8 cellular contexts compared by ENCODE assay signal in genomic region chr9:129885670-129886106, GRCh38. TPM values are rescaled to one million over a fixed set of nuclear protein-coding genes. Genes with fewer than 3 reads are reported as not detected.
A peak's percentile ranks its signal among the peaks of the same experiment; 100 is the strongest.
DNase-seq lines count a peak whose midpoint lies in the region; ATAC-seq and TF ChIP-seq lines count a peak whose summit lies in the region.

No MANE protein-coding gene starts in this region.

- H3K27ac ChIP-seq in cingulate gyrus (ENCODE audit: low read depth, low read length) (peak overlapping the region; percentile 78), left lung (peak overlapping the region; percentile 75 to 96)

- TF ChIP-seq CTCF in GM10266 (IDR thresholded peaks at IDR 0.05; ENCODE audit: control insufficient read depth, insufficient read depth, low read depth, missing control alignments) (peak; percentile 95), left lung (IDR thresholded peaks at IDR 0.05) (peak; percentile 90 to 92)

- no peaks in the 10 kb centered on the region for H3K27me3 ChIP-seq in left lung

- H3K4me1 Mint-ChIP-seq in activated CD4-positive, alpha-beta T cell treated with anti-CD3 and anti-CD28 coated beads, Interleukin-2, amount 10 ng/mL, durations not matched to agents 24 days and 14 days = peaks cover 60% of the 10 kb centered on the region

- intact Hi-C loops in activated CD4-positive, alpha-beta T cell treated with anti-CD3 and anti-CD28 coated beads, Interleukin-2, amount 10 ng/mL, durations not matched to agents 24 days and 14 days (cut with micrococcal nuclease) = loop anchor here (2.0 to 10.0 kb wide), 5 partner anchors 17 to 1392 kb away; partner anchors contain the start of genes FAM78A and TOR1A
- intact Hi-C loops in left lung (cut with DNase I) = loop anchor here in 1 of 2 donors (10.0 kb wide), 1 partner anchor 159 kb away; the partner anchor contains the start of gene FNBP1

- peak; percentile 27 for ATAC-seq in HG02973 (IDR thresholded peaks at IDR 0.05; ENCODE audit: unreplicated experiment)
- peak; percentile 94 for ATAC-seq in left lung
- no peak for ATAC-seq in GM18858 (IDR thresholded peaks at IDR 0.05; ENCODE audit: unreplicated experiment)

- H3K36me3 ChIP-seq in left lung = peaks cover 0 to 4% of the 10 kb centered on the region in 2 donors

- H3K4me3 Mint-ChIP-seq in activated CD4-positive, alpha-beta T cell treated with anti-CD3 and anti-CD28 coated beads, Interleukin-2, amount 10 ng/mL, durations not matched to agents 24 days and 14 days = peak overlapping the region; percentile 83

- no peaks in the 10 kb centered on the region for H3K9me3 Mint-ChIP-seq in activated CD4-positive, alpha-beta T cell treated with anti-CD3 and anti-CD28 coated beads, Interleukin-2, amount 10 ng/mL, durations not matched to agents 24 days and 14 days

- peak; percentile 74 for DNase-seq in GM10266 (ENCODE audit: extremely low spot score)
- peak; percentile 84 for DNase-seq in NCI-H510A (lab: John Stamatoyannopoulos, UW)
- peak; percentile 97 for DNase-seq in activated CD4-positive, alpha-beta T cell treated with anti-CD3 and anti-CD28 coated beads, Interleukin-2, amount 10 ng/mL, durations not matched to agents 24 days and 14 days
- DNase-seq in left lung = peak; percentile 95 to 100
- DNase-seq in stimulated activated CD4-positive, alpha-beta T cell treated with anti-CD3 and anti-CD28 coated beads, Interleukin-1b, Interleukin-23, amount 100 ng/mL, for 48 hours = peak; percentile 92

- H3K27me3 Mint-ChIP-seq in activated CD4-positive, alpha-beta T cell treated with anti-CD3 and anti-CD28 coated beads, Interleukin-2, amount 10 ng/mL, durations not matched to agents 24 days and 14 days = no peaks in the 10 kb centered on the region

- H3K4me1 ChIP-seq in left lung = peaks cover 5 to 70% of the 10 kb centered on the region in 2 donors

- peaks cover 40% of the 10 kb centered on the region for H3K36me3 Mint-ChIP-seq in activated CD4-positive, alpha-beta T cell treated with anti-CD3 and anti-CD28 coated beads, Interleukin-2, amount 10 ng/mL, durations not matched to agents 24 days and 14 days (ENCODE audit: low read depth)

- peak overlapping the region; percentile 16 to 48 for H3K4me3 ChIP-seq in left lung

- H3K27ac Mint-ChIP-seq in activated CD4-positive, alpha-beta T cell treated with anti-CD3 and anti-CD28 coated beads, Interleukin-2, amount 10 ng/mL, durations not matched to agents 24 days and 14 days = peak overlapping the region; percentile 98

- no peaks in the 10 kb centered on the region for H3K9me3 ChIP-seq in left lung

RNA-seq across cellular contexts. Expression of gene USP20, which starts 50.4 kb away (rescaled TPM):
- total RNA-seq in activated CD4-positive, alpha-beta T cell treated with anti-CD3 and anti-CD28 coated beads, Interleukin-2, amount 10 ng/mL, durations not matched to agents 24 days and 14 days = 44.3 and 47.2 TPM in 2 replicates
- total RNA-seq in left lung = 10 to 100 TPM; 21.0 to 22.9 TPM

RNA-seq across cellular contexts. Expression of gene C9orf78, which starts 50.6 kb away (rescaled TPM):
- total RNA-seq in activated CD4-positive, alpha-beta T cell treated with anti-CD3 and anti-CD28 coated beads, Interleukin-2, amount 10 ng/mL, durations not matched to agents 24 days and 14 days = 59.9 and 60.9 TPM in 2 replicates
- 10 to 100 TPM; 30.1 to 31.8 TPM for total RNA-seq in left lung
